Comparison of ENCODE assay signal across 20 cellular contexts in genomic region chr4:3791256-3791655, GRCh38. TPM values are rescaled to one million over a fixed set of nuclear protein-coding genes. Genes with fewer than 3 reads are reported as not detected.
"Had no signal": no experiment of that assay in that cellular context is flagged by ENCODE, and none has a peak within 500 bp of the region (broad histone marks: within the 10 kb centered on the region; RNA-seq: fewer than 3 reads in every experiment).

No MANE protein-coding gene starts in this region.

- ATAC-seq: stimulated activated effector memory CD8-positive, alpha-beta T cell treated with anti-CD3 and anti-CD28 coated beads, Interleukin-12 subunit alpha, Interleukin-12 subunit beta, amount 100 ng/mL, for 72 hours; stimulated activated naive B cell treated with anti-CD40 and anti-IgM and Interleukin-4, amounts not matched to agents 10 μg/mL and 1 μg/mL and 100 μg/mL, for 72 hours had no signal

- H3K27ac Mint-ChIP-seq: natural killer cell; nephron; stimulated activated effector memory CD8-positive, alpha-beta T cell treated with anti-CD3 and anti-CD28 coated beads, Interleukin-12 subunit alpha, Interleukin-12 subunit beta, amount 100 ng/mL, for 72 hours; stimulated activated naive B cell treated with anti-CD40 and anti-IgM and Interleukin-4, amounts not matched to agents 10 μg/mL and 1 μg/mL and 100 μg/mL, for 72 hours; stimulated activated naive CD8-positive, alpha-beta T cell treated with anti-CD3 and anti-CD28 coated beads, Interleukin-15, Interleukin-2, amounts not matched to agents 100 ng/mL and 50 ng/mL, for 24 hours had no signal

- H2AFZ ChIP-seq: neural progenitor cell had no signal

- DNase-seq: natural killer cell; sigmoid colon; stimulated activated naive B cell treated with anti-CD40 and anti-IgM and Interleukin-4, amounts not matched to agents 10 μg/mL and 1 μg/mL and 100 μg/mL, for 72 hours; stimulated activated naive CD4-positive, alpha-beta T cell treated with Interleukin-2 at 50 U/mL for 16 hours had no signal

- H3K27ac ChIP-seq: neural progenitor cell, neutrophil, pancreas, prostate gland, right atrium auricular region, sigmoid colon, stomach, thoracic aorta, thyroid gland, tibial nerve, upper lobe of left lung, vagina had no signal

- H3K27me3 ChIP-seq: neural progenitor cell, neutrophil, pancreas, right atrium auricular region, thyroid gland, tibial nerve, upper lobe of left lung, vagina had no signal

- H3K4me3 Mint-ChIP-seq: natural killer cell; nephron; neural progenitor cell; stimulated activated effector memory CD8-positive, alpha-beta T cell treated with anti-CD3 and anti-CD28 coated beads, Interleukin-12 subunit alpha, Interleukin-12 subunit beta, amount 100 ng/mL, for 72 hours; stimulated activated naive B cell treated with anti-CD40 and anti-IgM and Interleukin-4, amounts not matched to agents 10 μg/mL and 1 μg/mL and 100 μg/mL, for 72 hours; stimulated activated naive CD8-positive, alpha-beta T cell treated with anti-CD3 and anti-CD28 coated beads, Interleukin-15, Interleukin-2, amounts not matched to agents 100 ng/mL and 50 ng/mL, for 24 hours had no signal

- FAIRE-seq: pancreas, small intestine, urothelium cell line had no signal

- H3K4me2 ChIP-seq: neural progenitor cell had no signal

- H3K4me1 Mint-ChIP-seq: natural killer cell; nephron; stimulated activated effector memory CD8-positive, alpha-beta T cell treated with anti-CD3 and anti-CD28 coated beads, Interleukin-12 subunit alpha, Interleukin-12 subunit beta, amount 100 ng/mL, for 72 hours; stimulated activated naive B cell treated with anti-CD40 and anti-IgM and Interleukin-4, amounts not matched to agents 10 μg/mL and 1 μg/mL and 100 μg/mL, for 72 hours had no signal

- H3K4me3 ChIP-seq: neural progenitor cell, pancreas, prostate gland, right atrium auricular region, sigmoid colon, stomach, thoracic aorta, thyroid gland, tibial nerve, upper lobe of left lung, vagina had no signal

- H3K36me3 Mint-ChIP-seq: neural progenitor cell; stimulated activated effector memory CD8-positive, alpha-beta T cell treated with anti-CD3 and anti-CD28 coated beads, Interleukin-12 subunit alpha, Interleukin-12 subunit beta, amount 100 ng/mL, for 72 hours; stimulated activated naive B cell treated with anti-CD40 and anti-IgM and Interleukin-4, amounts not matched to agents 10 μg/mL and 1 μg/mL and 100 μg/mL, for 72 hours had no signal

- H3K4me1 ChIP-seq: neural progenitor cell, pancreas, prostate gland, right atrium auricular region, sigmoid colon, thyroid gland, tibial nerve, upper lobe of left lung, vagina had no signal

- H3K36me3 ChIP-seq: neural progenitor cell, neutrophil, pancreas, prostate gland, right atrium auricular region, sigmoid colon, stomach, thoracic aorta, thyroid gland, tibial nerve, upper lobe of left lung, vagina had no signal

- H3K9me3 ChIP-seq: neutrophil, pancreas, prostate gland, thyroid gland, vagina had no signal

- H3K9ac ChIP-seq: neural progenitor cell had no signal

RNA-seq across cellular contexts. Expression of gene ADRA2C, which starts 25.1 kb away (rescaled TPM):
- total RNA-seq: natural killer cell had no signal
